6 cellular contexts compared by ENCODE assay signal in the genomic region with DNA sequence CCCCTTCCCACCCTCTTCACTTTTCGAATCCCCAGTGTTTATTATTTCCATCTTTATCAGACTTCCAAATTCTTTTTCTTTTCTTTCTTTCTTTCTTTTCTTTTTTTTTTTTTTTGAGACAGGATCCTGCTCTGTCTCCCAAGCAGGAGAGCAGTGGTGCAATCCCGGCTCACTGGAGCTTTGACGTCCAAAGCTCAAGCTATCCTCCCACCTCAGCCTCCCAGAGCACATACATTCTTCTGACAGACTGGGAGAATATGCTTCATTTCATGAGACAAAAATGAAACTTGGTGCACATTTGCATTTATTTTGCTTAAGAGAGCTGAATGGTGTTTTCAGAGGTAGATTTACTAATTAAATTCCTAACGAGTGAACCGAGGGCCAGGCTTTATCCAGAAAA.
"Had no signal": no experiment of that assay in that cellular context is flagged by ENCODE, and none has a peak within 500 bp of the region (broad histone marks: within the 10 kb centered on the region; RNA-seq: fewer than 3 reads in every experiment).

No MANE protein-coding gene starts in this region.

- H3K27ac Mint-ChIP-seq: H9 had no signal

- H2AFZ ChIP-seq: GM23248 had no signal

- DNase-seq: GM23248, H9, HCEC 1CT, IMR-90 had no signal

- ATAC-seq: K562 had no signal

- H3K9me3 Mint-ChIP-seq: H9 had no signal

- H3K27ac ChIP-seq: GM23248, HL-60 had no signal

- H3K4me1 Mint-ChIP-seq: H9 had no signal

- H3K4me3 ChIP-seq: GM23248, K562 had no signal

- H3K4me3 Mint-ChIP-seq: H9 had no signal
